Comparison of ENCODE assay signal across 10 cellular contexts in the genomic region with DNA sequence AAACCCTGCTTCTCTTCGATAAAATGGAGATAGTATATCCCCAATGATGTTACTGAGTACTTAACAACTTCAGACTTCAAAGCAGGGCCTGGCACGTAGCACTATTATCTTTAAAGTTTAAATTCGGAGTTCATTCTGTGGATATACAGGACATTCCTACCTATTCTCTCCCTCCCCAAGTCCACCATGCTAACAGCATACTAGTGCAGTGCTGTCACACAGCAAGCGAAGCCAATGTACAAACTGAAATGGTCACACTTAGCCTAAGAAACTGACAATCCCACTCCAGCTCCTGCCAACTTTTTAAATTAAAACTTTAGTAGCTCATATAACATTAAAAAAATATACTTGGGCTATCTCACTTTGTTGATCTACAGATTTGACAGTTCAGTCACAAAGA. TPM values are rescaled to one million over a fixed set of nuclear protein-coding genes. Genes with fewer than 3 reads are reported as not detected.
DNase-seq lines count a peak whose midpoint lies in the region; ATAC-seq and TF ChIP-seq lines count a peak whose summit lies in the region.
"Had no signal": no experiment of that assay in that cellular context is flagged by ENCODE, and none has a peak within 500 bp of the region (broad histone marks: within the 10 kb centered on the region; RNA-seq: fewer than 3 reads in every experiment).

No MANE protein-coding gene starts in this region.

- TF ChIP-seq CTCF in OCI-LY7 (conservative IDR thresholded peaks at IDR 0.05; ENCODE audit: low read length): no peak
- no peak for TF ChIP-seq CTCF in sigmoid colon (IDR thresholded peaks at IDR 0.05)

- no peak overlapping the region for H2AFZ ChIP-seq in OCI-LY7 (ENCODE audit: low read length)

- DNase-seq in ELR (ENCODE audit: low read depth) (peak; percentile 26), OCI-LY7 (ENCODE audit: low spot score) (no peak), sigmoid colon (no peak), foreskin melanocyte (no peak), C1 segment of cervical spinal cord (lab: John Stamatoyannopoulos, UW) (no peak)
- DNase-seq: activated CD4-positive, alpha-beta T cell treated with anti-CD3 and anti-CD28 coated beads for 1 hour had no signal

- H3K36me3 ChIP-seq in OCI-LY7 (ENCODE audit: insufficient read depth, low read length) (peaks cover 56% of the 10 kb centered on the region), esophagus (ENCODE audit: control insufficient read depth in 2 of 2, insufficient read depth in 2 of 2, low read length in 1 of 2) (no peaks in the 10 kb centered on the region), sigmoid colon (no peaks in the 10 kb centered on the region)

- POLR2A ChIA-PET in OCI-LY7 (lab: Charles Lee): interaction anchor here (0.6 to 2.5 kb wide), 12 partner anchors 25 to 384 kb away, joined by 3 to 16 read pairs (median 4); a partner anchor contains a TSS

- H3K9me3 ChIP-seq in OCI-LY7 (ENCODE audit: low read length): peaks cover 14% of the 10 kb centered on the region; the same call in 1 of the 2 replicates
- no peaks in the 10 kb centered on the region for H3K9me3 ChIP-seq in esophagus (ENCODE audit: control insufficient read depth in 2 of 2, insufficient read depth in 1 of 2, low read depth in 1 of 2, low read length in 1 of 2)
- H3K9me3 ChIP-seq in sigmoid colon: no peaks in the 10 kb centered on the region

- TF ChIP-seq POLR2A in sigmoid colon (IDR thresholded peaks at IDR 0.05): no peak

- H3K79me2 ChIP-seq in OCI-LY7 (ENCODE audit: insufficient read depth, low read depth, low read length): peaks cover 76% of the 10 kb centered on the region

- no TSS peak for BruUV-seq in OCI-LY7 (replicated peaks; lab: Mats Ljungman, UMichigan)

- peaks cover 24% of the 10 kb centered on the region for H4K20me1 ChIP-seq in OCI-LY7 (ENCODE audit: insufficient read depth, low read length)

- H3K4me1 ChIP-seq in OCI-LY7 (ENCODE audit: insufficient read depth, low read length, poor library complexity, severe bottlenecking) (peaks cover 41% of the 10 kb centered on the region), esophagus (ENCODE audit: control insufficient read depth in 2 of 2, insufficient read depth in 2 of 2, low read length in 1 of 2) (no peaks in the 10 kb centered on the region), sigmoid colon (peaks cover 0 to 61% (median 53%) of the 10 kb centered on the region in 4 donors)

- H3K27me3 ChIP-seq in esophagus (ENCODE audit: control insufficient read depth in 1 of 2, insufficient read depth in 2 of 2, low read length in 2 of 2) (no peaks in the 10 kb centered on the region), sigmoid colon (no peaks in the 10 kb centered on the region)
- H3K27me3 ChIP-seq: foreskin keratinocyte had no signal

- 76 to 80% methylated on average over 4 of the region's 4 CpGs for WGBS in esophagus, 2 donors
- 80 to 81% methylated on average over 4 of the region's 4 CpGs for WGBS in sigmoid colon, 2 donors

- intact Hi-C loops in OCI-LY7 (cut with micrococcal nuclease; ENCODE audit: unreplicated experiment) (loop anchor here (1.0 to 5.0 kb wide), 3 partner anchors 131 to 1500 kb away; a partner anchor contains a TSS), sigmoid colon (cut with DNase I) (loop anchor here (2.0 to 10.0 kb wide), 3 partner anchors 53 to 859 kb away; a partner anchor contains a TSS)

- no peaks in the 10 kb centered on the region for H3K9me2 ChIP-seq in OCI-LY7 (ENCODE audit: insufficient read depth, low read length)

- peak overlapping the region; percentile 78 for H3K4me2 ChIP-seq in OCI-LY7 (ENCODE audit: low read length)

- H3K27ac ChIP-seq in OCI-LY7 (ENCODE audit: low read depth, low read length, poor library complexity, severe bottlenecking): peak overlapping the region; percentile 95
- peak overlapping the region; percentile 73 to 99 for H3K27ac ChIP-seq in esophagus (ENCODE audit: low read depth in 2 of 2, low read length in 1 of 2)
- peak overlapping the region; percentile 92 to 99 (median 96) for H3K27ac ChIP-seq in sigmoid colon
- H3K27ac ChIP-seq: foreskin keratinocyte had no signal

- H3K4me3 ChIP-seq in OCI-LY7 (ENCODE audit: low read depth, low read length, poor library complexity, severe bottlenecking) (peak overlapping the region; percentile 98), esophagus (ENCODE audit: low read depth in 1 of 2, low read length in 2 of 2) (peak overlapping the region in 1 of 2 donors; percentile 7), sigmoid colon (no peak overlapping the region)

- ATAC-seq in HG02840 (IDR thresholded peaks at IDR 0.05; ENCODE audit: low FRiP score, unreplicated experiment) (no peak), HG03045 (IDR thresholded peaks at IDR 0.05; ENCODE audit: unreplicated experiment) (no peak)
- ATAC-seq: foreskin keratinocyte had no signal

- no peak for TF ChIP-seq EP300 in sigmoid colon (IDR thresholded peaks at IDR 0.05)

- CTCF ChIA-PET in OCI-LY7 (lab: Charles Lee; ENCODE audit: unreplicated experiment): interaction anchor here (0.9 kb wide), 1 partner anchor 131 kb away, joined by 3 read pairs; a partner anchor contains a TSS

RNA-seq across cellular contexts. Expression of a gene that starts 1.2 kb away (rescaled TPM):
- 13.3 and 29.1 TPM in 2 replicates for total RNA-seq in OCI-LY7 (2014; rRNA removed; shearing (Covaris generic))
- 38.1 and 44.9 TPM in 2 replicates for total RNA-seq in OCI-LY7 (2022)
- 1 to 10 TPM; 6.4 to 7.0 TPM for polyA plus RNA-seq in esophagus
- 10 to 100 TPM; 31.4 to 53.9 (median 41.0) TPM for total RNA-seq in sigmoid colon
- 10 to 100 TPM in 2 of 3 donors, 1 to 10 TPM in 1; 9.0 to 19.1 (median 10.2) TPM for polyA plus RNA-seq in sigmoid colon

RNA-seq across cellular contexts. Expression of a gene that starts 2.5 kb away (rescaled TPM):
- 1,106 and 1,171 TPM in 2 replicates for total RNA-seq in OCI-LY7 (2014; rRNA removed; shearing (Covaris generic))
- total RNA-seq in OCI-LY7 (2022): 1,038 and 1,147 TPM in 2 replicates
- polyA plus RNA-seq in esophagus: 100 to 1,000 TPM in 1 of 2 donors, 10 to 100 TPM in 1; 83.5 to 345 TPM
- total RNA-seq in sigmoid colon: 100 to 1,000 TPM; 236 to 621 (median 353) TPM
- polyA plus RNA-seq in sigmoid colon: 100 to 1,000 TPM; 175 to 543 (median 421) TPM

RNA-seq across cellular contexts. Expression of a gene that starts 53.4 kb away (rescaled TPM):
- total RNA-seq in OCI-LY7 (2014; rRNA removed; shearing (Covaris generic)): 11.9 and 18.5 TPM in 2 replicates
- 22.8 and 27.3 TPM in 2 replicates for total RNA-seq in OCI-LY7 (2022)
- 10 to 100 TPM; 49.4 to 76.2 TPM for polyA plus RNA-seq in esophagus
- 10 to 100 TPM; 36.6 to 77.2 (median 62.2) TPM for total RNA-seq in sigmoid colon
- polyA plus RNA-seq in sigmoid colon: 100 to 1,000 TPM in 2 of 3 donors, 10 to 100 TPM in 1; 54.6 to 201 (median 108) TPM
